8 cellular contexts compared by ENCODE assay signal in the genomic region with DNA sequence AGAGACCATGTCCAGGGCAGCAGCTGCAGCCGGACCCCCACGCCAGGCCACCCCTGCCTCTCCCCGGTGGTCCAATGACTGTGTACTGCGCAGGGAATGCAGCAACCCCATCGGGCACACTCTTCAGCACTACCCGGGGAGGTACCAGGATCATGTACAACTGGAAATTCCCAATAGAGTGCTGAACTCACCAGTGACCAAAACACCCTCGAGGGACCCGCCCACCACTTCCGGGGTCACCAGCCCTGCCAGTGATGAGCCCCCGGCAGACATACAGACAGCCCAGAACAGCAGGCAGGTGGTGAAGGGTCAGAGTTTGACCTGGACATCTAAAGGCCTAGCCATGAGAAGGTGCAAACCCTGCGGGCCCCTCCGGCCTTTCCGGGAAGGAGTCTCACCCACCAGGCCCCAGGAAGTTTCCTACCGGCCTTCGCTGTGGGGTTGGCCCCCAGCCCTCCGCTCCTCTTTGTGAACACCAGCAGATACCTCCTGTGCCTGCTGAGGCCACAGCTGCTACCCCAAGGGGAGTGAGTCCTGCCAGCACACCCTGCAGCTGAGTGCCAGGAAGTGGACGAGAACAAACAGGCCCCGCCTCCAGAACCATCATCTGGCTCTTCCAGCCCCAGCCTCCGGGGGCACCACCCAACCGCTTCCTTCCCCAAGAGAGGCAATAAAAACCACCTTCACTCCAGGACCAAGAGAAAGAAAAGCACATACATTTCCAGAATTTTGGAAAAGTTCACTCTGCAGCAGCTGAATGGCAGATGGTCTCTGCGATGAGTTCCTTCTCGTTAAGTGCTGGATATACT. TPM values are rescaled to one million over a fixed set of nuclear protein-coding genes. Genes with fewer than 3 reads are reported as not detected.
DNase-seq lines count a peak whose midpoint lies in the region; ATAC-seq and TF ChIP-seq lines count a peak whose summit lies in the region.

No MANE protein-coding gene starts in this region.

- intact Hi-C loops in sciatic nerve (cut with DNase I) = no loop called here

- DNase-seq in AG08395 (ENCODE audit: low spot score) (peak; percentile 45), SHP77 treated with DMSO at 0.1 percent for 48 hours (lab: John Stamatoyannopoulos, UW) (peak; percentile 85), cardiac muscle cell (ENCODE audit: low read depth in 1 of 2, low spot score in 1 of 2) (peak; percentile 40), sciatic nerve (ENCODE audit: low spot score) (peak; percentile 67)
- peak; percentile 60 for DNase-seq in activated naive CD4-positive, alpha-beta T cell treated with Interleukin-2 at 50 U/mL for 16 hours

- peaks cover 72% of the 10 kb centered on the region for H3K36me3 ChIP-seq in cardiac muscle cell

- TF ChIP-seq CTCF in cardiac muscle cell (IDR thresholded peaks at IDR 0.05; ENCODE audit: low read depth, low read length) = peak; percentile 23

- no peaks in the 10 kb centered on the region for H3K27me3 ChIP-seq in cardiac muscle cell

- ATAC-seq in GM18909 (IDR thresholded peaks at IDR 0.05; ENCODE audit: poor library complexity, unreplicated experiment) (peak; percentile 89), HG03432 (IDR thresholded peaks at IDR 0.05; ENCODE audit: unreplicated experiment) (peak; percentile 95), sciatic nerve (peak; percentile 80), HG02763 (IDR thresholded peaks at IDR 0.05; ENCODE audit: unreplicated experiment) (no peak)

- no peaks in the 10 kb centered on the region for H3K9me3 ChIP-seq in cardiac muscle cell (ENCODE audit: low read depth)

- H3K27ac ChIP-seq in cardiac muscle cell = no peak overlapping the region

- no peak overlapping the region for H3K4me3 ChIP-seq in cardiac muscle cell

- no peaks in the 10 kb centered on the region for H3K4me1 ChIP-seq in cardiac muscle cell (ENCODE audit: low read depth)

RNA-seq across cellular contexts. Expression of a gene that starts 5.0 kb away (rescaled TPM):
- total RNA-seq in cardiac muscle cell (0.11 and 0.15 TPM in 2 replicates), sciatic nerve (0.27 TPM)
- 1.9 TPM in 1 of 2 replicates, not detected in the other for polyA plus RNA-seq in cardiac muscle cell

RNA-seq across cellular contexts. Expression of a gene that starts 17.1 kb away (rescaled TPM):
- total RNA-seq in cardiac muscle cell (44.3 and 66.5 TPM in 2 replicates), sciatic nerve (15.2 TPM)
- 46.8 and 75.0 TPM in 2 replicates for polyA plus RNA-seq in cardiac muscle cell

RNA-seq across cellular contexts. Expression of a gene that starts 17.4 kb away (rescaled TPM):
- total RNA-seq in cardiac muscle cell (13.0 and 15.1 TPM in 2 replicates), sciatic nerve (9.9 TPM)
- polyA plus RNA-seq in cardiac muscle cell = 7.4 and 14.9 TPM in 2 replicates

RNA-seq across cellular contexts. Expression of a gene that starts 32.8 kb away (rescaled TPM):
- total RNA-seq in cardiac muscle cell (162 and 173 TPM in 2 replicates), sciatic nerve (69.1 TPM)
- polyA plus RNA-seq in cardiac muscle cell = 57.8 and 100 TPM in 2 replicates

RNA-seq across cellular contexts. Expression of a gene that starts 55.7 kb away (rescaled TPM):
- total RNA-seq in cardiac muscle cell = 0.14 and 1.3 TPM in 2 replicates
- polyA plus RNA-seq in cardiac muscle cell = not detected in 2 replicates
- 0.27 TPM for total RNA-seq in sciatic nerve
